Comparison of ENCODE assay signal across 30 cellular contexts in the genomic region with DNA sequence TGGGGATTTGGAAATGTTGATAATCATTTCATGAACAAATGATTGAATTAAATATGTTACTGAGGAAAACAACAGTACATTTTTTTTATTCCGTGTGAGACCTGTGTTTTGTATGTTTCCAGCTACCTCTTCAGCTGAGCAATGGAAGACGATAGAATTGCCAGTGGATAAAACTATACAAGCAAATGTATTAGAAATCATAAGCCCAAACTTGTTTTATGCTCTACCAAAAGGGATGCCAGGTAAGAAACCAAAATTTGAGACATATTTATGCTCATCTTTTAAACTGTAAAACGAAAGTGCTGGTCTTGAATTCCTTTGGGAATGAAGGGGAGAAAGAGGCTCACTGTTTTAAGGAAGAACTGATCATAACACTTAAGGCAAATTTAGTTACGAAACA. TPM values are rescaled to one million over a fixed set of nuclear protein-coding genes. Genes with fewer than 3 reads are reported as not detected.
"Had no signal": no experiment of that assay in that cellular context is flagged by ENCODE, and none has a peak within 500 bp of the region (broad histone marks: within the 10 kb centered on the region; RNA-seq: fewer than 3 reads in every experiment).

No MANE protein-coding gene starts in this region.

- H3K9me3 ChIP-seq: ovary, psoas muscle, right lobe of liver, sigmoid colon, stomach, thoracic aorta, thyroid gland, tibial nerve, upper lobe of left lung, vagina had no signal

- H3K36me3 Mint-ChIP-seq: neural progenitor cell; stimulated activated effector memory CD8-positive, alpha-beta T cell treated with anti-CD3 and anti-CD28 coated beads, Interleukin-12 subunit alpha, Interleukin-12 subunit beta, amount 100 ng/mL, for 72 hours; stimulated activated naive B cell treated with anti-CD40 and anti-IgM and Interleukin-4, amounts not matched to agents 10 μg/mL and 1 μg/mL and 100 μg/mL, for 72 hours had no signal

- H3K9ac ChIP-seq: neural progenitor cell, parathyroid adenoma had no signal

- H3K79me2 ChIP-seq: parathyroid adenoma had no signal

- ATAC-seq: psoas muscle; right cardiac atrium; right lobe of liver; stimulated activated effector memory CD8-positive, alpha-beta T cell treated with anti-CD3 and anti-CD28 coated beads, Interleukin-12 subunit alpha, Interleukin-12 subunit beta, amount 100 ng/mL, for 72 hours; stimulated activated naive B cell treated with anti-CD40 and anti-IgM and Interleukin-4, amounts not matched to agents 10 μg/mL and 1 μg/mL and 100 μg/mL, for 72 hours had no signal

- H3K27ac ChIP-seq: neural progenitor cell, ovary, parathyroid adenoma, psoas muscle, right lobe of liver, sigmoid colon, stomach, thoracic aorta, thyroid gland, tibial nerve, upper lobe of left lung, vagina had no signal

- H3K27ac Mint-ChIP-seq: nephron; neural progenitor cell; progenitor cell of endocrine pancreas; stimulated activated effector memory CD8-positive, alpha-beta T cell treated with anti-CD3 and anti-CD28 coated beads, Interleukin-12 subunit alpha, Interleukin-12 subunit beta, amount 100 ng/mL, for 72 hours; stimulated activated naive B cell treated with anti-CD40 and anti-IgM and Interleukin-4, amounts not matched to agents 10 μg/mL and 1 μg/mL and 100 μg/mL, for 72 hours; stimulated activated naive CD8-positive, alpha-beta T cell treated with anti-CD3 and anti-CD28 coated beads, Interleukin-15, Interleukin-2, amounts not matched to agents 100 ng/mL and 50 ng/mL, for 24 hours had no signal

- FAIRE-seq: urothelium cell line had no signal

- H3K4me1 ChIP-seq: neural progenitor cell, parathyroid adenoma, sigmoid colon, stomach, thyroid gland, tibial nerve, upper lobe of left lung, vagina had no signal

- H3K4me1 Mint-ChIP-seq: nephron; neural progenitor cell; stimulated activated effector memory CD8-positive, alpha-beta T cell treated with anti-CD3 and anti-CD28 coated beads, Interleukin-12 subunit alpha, Interleukin-12 subunit beta, amount 100 ng/mL, for 72 hours; stimulated activated naive B cell treated with anti-CD40 and anti-IgM and Interleukin-4, amounts not matched to agents 10 μg/mL and 1 μg/mL and 100 μg/mL, for 72 hours had no signal

- H3K4me3 ChIP-seq: neural progenitor cell, ovary, psoas muscle, right lobe of liver, sigmoid colon, stomach, thoracic aorta, thyroid gland, tibial nerve, upper lobe of left lung, vagina had no signal

- H3K4me3 Mint-ChIP-seq: nephron; neural progenitor cell; stimulated activated effector memory CD8-positive, alpha-beta T cell treated with anti-CD3 and anti-CD28 coated beads, Interleukin-12 subunit alpha, Interleukin-12 subunit beta, amount 100 ng/mL, for 72 hours; stimulated activated naive B cell treated with anti-CD40 and anti-IgM and Interleukin-4, amounts not matched to agents 10 μg/mL and 1 μg/mL and 100 μg/mL, for 72 hours; stimulated activated naive CD8-positive, alpha-beta T cell treated with anti-CD3 and anti-CD28 coated beads, Interleukin-15, Interleukin-2, amounts not matched to agents 100 ng/mL and 50 ng/mL, for 24 hours had no signal

- H3K36me3 ChIP-seq: neural progenitor cell, ovary, right lobe of liver, sigmoid colon, stomach, thoracic aorta, thyroid gland, tibial nerve, upper lobe of left lung, vagina had no signal

- H3K9me3 Mint-ChIP-seq: nephron; neural progenitor cell; stimulated activated effector memory CD8-positive, alpha-beta T cell treated with anti-CD3 and anti-CD28 coated beads, Interleukin-12 subunit alpha, Interleukin-12 subunit beta, amount 100 ng/mL, for 72 hours; stimulated activated naive B cell treated with anti-CD40 and anti-IgM and Interleukin-4, amounts not matched to agents 10 μg/mL and 1 μg/mL and 100 μg/mL, for 72 hours; stimulated activated naive CD8-positive, alpha-beta T cell treated with anti-CD3 and anti-CD28 coated beads, Interleukin-15, Interleukin-2, amounts not matched to agents 100 ng/mL and 50 ng/mL, for 24 hours had no signal

- H3K4me2 ChIP-seq: neural progenitor cell had no signal

- H2AFZ ChIP-seq: neural progenitor cell, parathyroid adenoma had no signal

- H3K27me3 ChIP-seq: ovary, right lobe of liver, sigmoid colon, thyroid gland, tibial nerve, upper lobe of left lung, vagina had no signal

- DNase-seq: occipital lobe; ovary; posterior cingulate gyrus; psoas muscle; right cardiac atrium; right lobe of liver; sigmoid colon; small intestine; stimulated activated CD4-positive, alpha-beta T cell treated with anti-CD3 and anti-CD28 coated beads, Interleukin-15, amount 100 ng/mL, for 24 hours; stimulated activated CD4-positive, alpha-beta T cell treated with anti-CD3 and anti-CD28 coated beads, Interleukin-2, amount 100 ng/mL, for 24 hours; stimulated activated CD4-positive, alpha-beta T cell treated with anti-CD3 and anti-CD28 coated beads, Interleukin-2, amount 100 ng/mL, for 48 hours; stimulated activated CD4-positive, alpha-beta T cell treated with anti-CD3 and anti-CD28 coated beads, Interleukin-4, amount 100 ng/mL, for 24 hours; stimulated activated naive B cell treated with anti-CD40 and anti-IgM and Interleukin-4, amounts not matched to agents 10 μg/mL and 1 μg/mL and 100 μg/mL, for 72 hours; stimulated activated naive CD4-positive, alpha-beta T cell treated with Interleukin-2 at 50 U/mL for 16 hours; stomach; thyroid gland; trophoblast cell; upper lobe of left lung had no signal

RNA-seq across cellular contexts. Expression of gene VWA2, which starts 17.8 kb away (rescaled TPM):
- total RNA-seq: psoas muscle, right cardiac atrium, skeletal muscle tissue had no signal
- polyA plus RNA-seq: neural cell, psoas muscle, right cardiac atrium had no signal

RNA-seq across cellular contexts. Expression of gene TDRD1, which starts 42.1 kb away (rescaled TPM):
- total RNA-seq: progenitor cell of endocrine pancreas, vagina had no signal
- polyA plus RNA-seq: neural cell had no signal
